ENCODE assay signal across 13 cellular contexts in genomic region chr7:55622241-55622835, GRCh38. TPM values are rescaled to one million over a fixed set of nuclear protein-coding genes. Genes with fewer than 3 reads are reported as not detected.
DNase-seq lines count a peak whose midpoint lies in the region; ATAC-seq and TF ChIP-seq lines count a peak whose summit lies in the region.
"Had no signal": no experiment of that assay in that cellular context is flagged by ENCODE, and none has a peak within 500 bp of the region (broad histone marks: within the 10 kb centered on the region; RNA-seq: fewer than 3 reads in every experiment).

No MANE protein-coding gene starts in this region.

- TF ChIP-seq POLR2A in lower leg skin (IDR thresholded peaks at IDR 0.05) = no peak

- peak; percentile 19 for DNase-seq in NCI-H1694 treated with DMSO at 0.1 percent for 48 hours (lab: John Stamatoyannopoulos, UW)
- DNase-seq in NCI-H1694 (lab: John Stamatoyannopoulos, UW) = no peak
- DNase-seq in DMS 273 treated with DMSO at 0.1 percent for 48 hours (lab: John Stamatoyannopoulos, UW) = peak; percentile 6
- DNase-seq in SK-MEL-5 (ENCODE audit: low read depth, low spot score) = peak; percentile 50
- DNase-seq in kidney glomerular epithelial cell (lab: John Stamatoyannopoulos, UW) = peak; percentile 35
- no peak for DNase-seq in lower leg skin (ENCODE audit: low spot score in 2 of 2)
- DNase-seq in GDM1 (lab: John Stamatoyannopoulos, UW) = no peak
- DNase-seq: ACHN; CD4-positive, alpha-beta memory T cell; GOT3; H9 had no signal

- 79 to 84% methylated on average over 5 of the region's 5 CpGs for WGBS in lower leg skin, 2 donors

- in situ Hi-C loops in SK-MEL-5 (cut with HindIII; ENCODE audit: low pct_unique_long_range_greater_than_20kb, low sequenced_read_pairs) = no loop called here

- H3K4me3 ChIP-seq in lower leg skin (ENCODE audit: low read depth, poor library complexity, severe bottlenecking) = no peak overlapping the region
- H3K4me3 ChIP-seq: GM12878 had no signal

- ATAC-seq in GM18858 (IDR thresholded peaks at IDR 0.05; ENCODE audit: unreplicated experiment) = no peak
- ATAC-seq: GM12878 had no signal

- no peak for TF ChIP-seq CTCF in lower leg skin (IDR thresholded peaks at IDR 0.05)

- intact Hi-C loops in lower leg skin (cut with DNase I; ENCODE audit: low total_unique reads) = no loop called here

RNA-seq across cellular contexts. Expression of gene VOPP1, which starts 50.0 kb away (rescaled TPM):
- 46.5 and 49.9 TPM in 2 replicates for total RNA-seq in SK-MEL-5 (2014; rRNA removed; shearing (Covaris generic))
- 45.2 and 59.5 TPM in 2 replicates for polyA plus RNA-seq in SK-MEL-5 (2015; cell fraction: cytosol; rRNA removed)
- polyA plus RNA-seq in SK-MEL-5 (2015; cell fraction: nucleus; rRNA removed) = 18.4 and 21.6 TPM in 2 replicates
- total RNA-seq in lower leg skin = 10 to 100 TPM; 15.1 to 29.8 (median 22.9) TPM

Comparison
In these comparisons a context has a peak if more than half of its experiments do, and no peak if none do; other contexts are left out.
1. DNase-seq: peak in NCI-H1694 treated with DMSO at 0.1 percent for 48 hours (single experiment), DMS 273 treated with DMSO at 0.1 percent for 48 hours (single experiment), SK-MEL-5 (single experiment) and kidney glomerular epithelial cell (single experiment); none in NCI-H1694 (single experiment), lower leg skin (0 of 2) and GDM1 (single experiment).